Comparison of ENCODE assay signal across 13 cellular contexts in the genomic region with DNA sequence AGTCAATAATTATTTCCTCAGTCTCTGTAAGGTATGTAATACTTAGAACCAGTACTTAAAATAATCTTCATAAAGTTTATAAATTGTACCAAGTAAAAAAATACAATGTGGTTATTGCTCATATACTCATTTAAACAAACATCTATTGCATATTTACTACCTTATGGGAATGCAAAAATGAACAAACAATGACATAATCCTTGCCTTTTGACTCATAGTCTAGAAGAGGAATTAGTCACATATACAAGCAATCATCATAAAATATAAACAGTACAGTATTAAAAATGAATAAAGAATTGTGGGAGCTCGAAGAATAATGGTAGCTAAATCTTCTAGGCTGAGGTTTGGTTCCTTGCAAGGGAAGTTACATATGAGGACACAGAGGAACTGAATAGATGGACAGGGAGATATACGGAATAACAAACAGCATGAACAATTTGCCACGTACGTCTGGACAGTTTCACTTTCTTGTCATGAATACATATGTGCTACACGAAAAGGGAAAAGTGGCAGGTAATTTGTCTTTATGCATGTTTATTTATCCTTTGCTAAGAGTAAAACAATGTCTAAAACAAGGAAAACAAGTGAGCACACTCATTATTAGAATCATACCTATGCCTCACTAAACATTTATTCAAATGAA. TPM values are rescaled to one million over a fixed set of nuclear protein-coding genes. Genes with fewer than 3 reads are reported as not detected.
DNase-seq lines count a peak whose midpoint lies in the region; ATAC-seq, FAIRE-seq and TF ChIP-seq lines count a peak whose summit lies in the region.
"Had no signal": no experiment of that assay in that cellular context is flagged by ENCODE, and none has a peak within 500 bp of the region (broad histone marks: within the 10 kb centered on the region; RNA-seq: fewer than 3 reads in every experiment).

No MANE protein-coding gene starts in this region.

- peak; percentile 61 for DNase-seq in amniotic epithelial cell (ENCODE audit: low read depth)
- DNase-seq in keratinocyte (ENCODE audit: low read depth, low spot score), result no peak
- DNase-seq in smooth muscle cell (lab: John Stamatoyannopoulos, UW; ENCODE audit: unreplicated experiment), result no peak
- DNase-seq in NCI-H146 treated with DMSO at 0.1 percent for 48 hours (lab: John Stamatoyannopoulos, UW; ENCODE audit: unreplicated experiment), result no peak
- no peak for DNase-seq in testis
- DNase-seq: activated CD4-positive, alpha-beta T cell treated with anti-CD3 and anti-CD28 coated beads for 1 hour; body of pancreas; endodermal cell; NCI-H1930; NCI-H774; transverse colon had no signal

- peak overlapping the region in 1 of 3 experiments; percentile 22 for H3K4me3 ChIP-seq in keratinocyte (ENCODE audit: control insufficient read depth in 2 of 3, extremely low read depth in 1 of 3, insufficient read depth in 2 of 3, low read depth in 1 of 3, low read length in 3 of 3)
- no peak overlapping the region for H3K4me3 ChIP-seq in smooth muscle cell
- no peak overlapping the region for H3K4me3 ChIP-seq in testis
- H3K4me3 ChIP-seq: body of pancreas, transverse colon had no signal

- no peaks in the 10 kb centered on the region for H3K9me1 ChIP-seq in keratinocyte (ENCODE audit: control insufficient read depth, extremely low read depth, insufficient read depth, low read length)

- FAIRE-seq in keratinocyte (lab: Jason Lieb, UNC), result no peak

- TF ChIP-seq POLR2A in testis (IDR thresholded peaks at IDR 0.05), result no peak

- WGBS in smooth muscle cell (ENCODE audit: low lambda C conversion rate), result 91% methylated on average over 5 of the region's 5 CpGs
- WGBS in testis, 2 donors, result 61 to 72% methylated on average over 5 of the region's 5 CpGs

- TF ChIP-seq CTCF in keratinocyte (optimal IDR thresholded peaks at IDR 0.05 in 1 of 3, IDR thresholded peaks at IDR 0.05 in 1 of 3, conservative IDR thresholded peaks at IDR 0.05 in 1 of 3; ENCODE audit: extremely low read depth in 1 of 3, insufficient read depth in 2 of 3, low read length in 3 of 3) (no peak), smooth muscle cell (IDR thresholded peaks at IDR 0.05; ENCODE audit: borderline replicate concordance, insufficient read depth, poor library complexity, severe bottlenecking) (no peak), testis (IDR thresholded peaks at IDR 0.05) (no peak)

- peak overlapping the region; percentile 49 for H2AFZ ChIP-seq in keratinocyte (ENCODE audit: control insufficient read depth, low read length)
- H2AFZ ChIP-seq in smooth muscle cell (ENCODE audit: low read depth), result no peak overlapping the region

- H3K27me3 ChIP-seq in keratinocyte (ENCODE audit: control insufficient read depth, extremely low read depth, insufficient read depth, low read length) (no peaks in the 10 kb centered on the region), smooth muscle cell (ENCODE audit: low read depth) (no peaks in the 10 kb centered on the region), testis (no peaks in the 10 kb centered on the region)
- H3K27me3 ChIP-seq: body of pancreas, transverse colon had no signal

- H3K79me2 ChIP-seq in keratinocyte (ENCODE audit: control insufficient read depth, insufficient read depth, low read length), result no peaks in the 10 kb centered on the region
- H3K79me2 ChIP-seq in smooth muscle cell (ENCODE audit: low read depth), result no peaks in the 10 kb centered on the region

- H3K27ac ChIP-seq in keratinocyte (ENCODE audit: control insufficient read depth, insufficient read depth, low read length) (peak overlapping the region; percentile 12), smooth muscle cell (ENCODE audit: low read depth) (no peak overlapping the region), testis (no peak overlapping the region)
- H3K27ac ChIP-seq: body of pancreas, transverse colon had no signal

- H3K4me2 ChIP-seq in keratinocyte (ENCODE audit: control insufficient read depth, extremely low read depth, insufficient read depth, low read depth, low read length), result peak overlapping the region; percentile 59
- H3K4me2 ChIP-seq in smooth muscle cell, result no peak overlapping the region

- no peaks in the 10 kb centered on the region for H4K20me1 ChIP-seq in keratinocyte (ENCODE audit: control insufficient read depth, extremely low read depth, insufficient read depth, low read length)
- H4K20me1 ChIP-seq in smooth muscle cell (ENCODE audit: low read depth), result no peaks in the 10 kb centered on the region

- H3K9ac ChIP-seq in keratinocyte (ENCODE audit: control insufficient read depth, extremely low read depth, insufficient read depth, low read length) (no peak overlapping the region), smooth muscle cell (ENCODE audit: low read depth) (no peak overlapping the region)

- H3K36me3 ChIP-seq in keratinocyte (ENCODE audit: control insufficient read depth in 2 of 2, extremely low read depth in 1 of 2, insufficient read depth in 2 of 2, low read length in 2 of 2) (no peaks in the 10 kb centered on the region), smooth muscle cell (ENCODE audit: low read depth) (no peaks in the 10 kb centered on the region), testis (ENCODE audit: low read depth, missing control alignments) (no peaks in the 10 kb centered on the region)
- H3K36me3 ChIP-seq: transverse colon had no signal

- H3K9me3 ChIP-seq in keratinocyte (ENCODE audit: control insufficient read depth, low read depth, low read length), result no peaks in the 10 kb centered on the region
- H3K9me3 ChIP-seq in smooth muscle cell (replicated peaks; ENCODE audit: low read depth), result no peaks in the 10 kb centered on the region
- H3K9me3 ChIP-seq in testis, result no peaks in the 10 kb centered on the region

- no peaks in the 10 kb centered on the region for H3F3A ChIP-seq in smooth muscle cell (ENCODE audit: low read depth)

- ATAC-seq in GM18499 (IDR thresholded peaks at IDR 0.05; ENCODE audit: insufficient read depth, unreplicated experiment) (peak; percentile 72), HG02973 (IDR thresholded peaks at IDR 0.05; ENCODE audit: unreplicated experiment) (peak; percentile 91)
- ATAC-seq: body of pancreas had no signal

- intact Hi-C loops in testis (cut with DNase I; ENCODE audit: low total_unique reads), result no loop called here

- peaks cover 3% of the 10 kb centered on the region for H3K4me1 ChIP-seq in keratinocyte (ENCODE audit: control insufficient read depth, extremely low read depth, insufficient read depth, low read length)
- H3K4me1 ChIP-seq in smooth muscle cell (ENCODE audit: low read depth), result no peaks in the 10 kb centered on the region
- H3K4me1 ChIP-seq in testis, result no peaks in the 10 kb centered on the region
- H3K4me1 ChIP-seq: body of pancreas had no signal

- dilution Hi-C loops in keratinocyte (cut with MboI; ENCODE audit: extremely low pct_ligation_motif_present, low sequenced_read_pairs), result no loop called here

RNA-seq across cellular contexts. Expression of gene IMPG2, which starts 17.2 kb away (rescaled TPM):
- polyA plus RNA-seq in keratinocyte, result 0.07 to 0.17 TPM (median 0.16 TPM) in 3 replicates
- 0.07 TPM for polyA plus RNA-seq in keratinocyte (2011; ENCODE audit: low read depth)
- polyA plus RNA-seq in keratinocyte (2011; cell fraction: cytosol; rRNA removed), result 0.03 and 0.05 TPM in 2 replicates
- 0.66 and 0.67 TPM in 2 replicates for polyA plus RNA-seq in keratinocyte (2011; cell fraction: nucleus; rRNA removed)
- 0.03 and 0.06 TPM in 2 replicates for polyA plus RNA-seq in keratinocyte (2012; ENCODE audit: low replicate concordance)
- 0.51 to 0.53 TPM in 2 of 3 replicates, not detected in the other for polyA minus RNA-seq in keratinocyte
- polyA minus RNA-seq in keratinocyte (2011; cell fraction: cytosol; rRNA and poly(A)+ RNA removed), result not detected
- polyA minus RNA-seq in keratinocyte (2011; cell fraction: nucleus; rRNA and poly(A)+ RNA removed), result 0.74 and 1.4 TPM in 2 replicates
- 0.58 and 0.67 TPM in 2 replicates for total RNA-seq in smooth muscle cell
- polyA plus RNA-seq in smooth muscle cell, result 0.03 TPM in 1 of 2 replicates, not detected in the other
- total RNA-seq in testis, result under 1 TPM; 0.39 to 0.50 TPM
- 0.53 TPM for polyA plus RNA-seq in testis (ENCODE audit: insufficient read depth, low read depth, low replicate concordance)
